Comparison of ENCODE assay signal across 1 cellular context in genomic region chr17:36546418-36547093, GRCh38.
TF ChIP-seq lines count a peak whose summit lies in the region.

No MANE protein-coding gene starts in this region.

TF ChIP-seq in HEK293, 187 proteins besides CTCF, POLR2A, EP300 and RAD21 (continued from another document):
- TF ChIP-seq PRDM2 (tag by site-specific recombination; IDR thresholded peaks at IDR 0.05; ENCODE audit: borderline replicate concordance) (no peak), ZNF600 (tag by site-specific recombination; IDR thresholded peaks at IDR 0.05) (no peak), ZNF292 (tag by site-specific recombination; IDR thresholded peaks at IDR 0.05; ENCODE audit: borderline replicate concordance, low read depth) (no peak), ZNF629 (tag by site-specific recombination; IDR thresholded peaks at IDR 0.05) (no peak), ZNF747 (tag by site-specific recombination; IDR thresholded peaks at IDR 0.05) (no peak), ZNF174 (tag by site-specific recombination; IDR thresholded peaks at IDR 0.05) (no peak), TRIM28 (IDR thresholded peaks at IDR 0.05; ENCODE audit: borderline replicate concordance, low read length) (no peak), ZNF311 (tag by site-specific recombination; IDR thresholded peaks at IDR 0.05; ENCODE audit: borderline replicate concordance) (no peak), RBAK (tag by site-specific recombination; IDR thresholded peaks at IDR 0.05) (no peak), ZBTB21 (tag by site-specific recombination; IDR thresholded peaks at IDR 0.05) (no peak), ZNF302 (tag by site-specific recombination; IDR thresholded peaks at IDR 0.05; ENCODE audit: low read depth) (no peak), SALL2 (tag by site-specific recombination; IDR thresholded peaks at IDR 0.05; ENCODE audit: borderline replicate concordance) (no peak)
